In the genomic region with DNA sequence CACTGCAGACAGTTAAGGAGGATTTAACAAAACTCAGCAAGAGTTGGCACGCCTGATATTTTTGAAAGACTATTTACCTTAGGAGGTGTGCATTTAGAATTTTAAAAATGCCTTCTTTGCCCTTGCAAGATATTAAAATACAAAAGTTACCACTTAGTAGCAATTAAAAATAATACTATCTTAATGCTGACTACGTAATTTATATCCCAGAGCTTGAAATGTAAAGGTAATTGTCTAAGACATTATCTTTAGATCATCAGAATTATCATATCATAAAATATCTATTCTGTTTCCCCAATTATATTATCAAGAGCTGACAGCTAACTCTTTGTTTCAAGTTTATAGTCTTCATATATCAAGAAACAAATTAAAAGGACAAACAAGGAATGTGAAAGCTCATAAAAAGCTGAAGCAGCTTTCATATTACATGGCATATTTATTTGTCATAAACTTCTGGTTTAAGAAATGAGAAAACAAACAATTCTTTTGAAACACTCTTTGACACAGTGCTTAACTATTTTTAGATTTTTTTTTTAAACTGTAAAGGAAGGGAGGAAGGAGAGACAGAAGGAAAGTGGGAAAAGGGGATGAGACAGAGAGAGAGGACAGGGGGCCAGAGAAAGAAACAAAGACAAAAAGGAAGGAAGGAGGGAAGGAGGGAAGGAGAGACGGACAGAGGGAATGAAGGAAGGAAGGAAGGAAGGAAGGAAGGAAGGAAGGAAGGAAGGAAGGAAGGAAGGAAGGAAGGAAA, we compare ENCODE assay signal across 21 cellular contexts.
DNase-seq lines count a peak whose midpoint lies in the region; ATAC-seq, FAIRE-seq and TF ChIP-seq lines count a peak whose summit lies in the region.
"Had no signal": no experiment of that assay in that cellular context is flagged by ENCODE, and none has a peak within 500 bp of the region (broad histone marks: within the 10 kb centered on the region; RNA-seq: fewer than 3 reads in every experiment).

No MANE protein-coding gene starts in this region.

- no peaks in the 10 kb centered on the region for H3K27me3 ChIP-seq in K562 (ENCODE audit: control insufficient read depth in 2 of 2, insufficient read depth in 2 of 2, low read length in 2 of 2)
- no peaks in the 10 kb centered on the region for H3K27me3 ChIP-seq in osteoblast (ENCODE audit: insufficient read depth, low read length)
- no peaks in the 10 kb centered on the region for H3K27me3 ChIP-seq in mesendoderm (ENCODE audit: insufficient read depth, low read length, poor library complexity)
- H3K27me3 ChIP-seq: upper lobe of left lung had no signal

- no peak for TF ChIP-seq CTCF in HEK293 (tag by site-specific recombination; IDR thresholded peaks at IDR 0.05)
- TF ChIP-seq CTCF in K562 (IDR thresholded peaks at IDR 0.05 in 2 of 3, conservative IDR thresholded peaks at IDR 0.05 in 1 of 3; ENCODE audit: insufficient read depth in 2 of 3, low read depth in 1 of 3, low read length in 3 of 3), result no peak
- TF ChIP-seq CTCF in osteoblast (IDR thresholded peaks at IDR 0.05; ENCODE audit: extremely low read depth, low read depth, low read length), result no peak

- H4K5ac ChIP-seq in mesendoderm (ENCODE audit: low read length), result no peak overlapping the region

- H3K4me2 ChIP-seq in K562 (ENCODE audit: insufficient read depth, low read length) (no peak overlapping the region), osteoblast (ENCODE audit: insufficient read depth, low read length) (no peak overlapping the region), mesendoderm (ENCODE audit: low read length) (no peak overlapping the region)

- intact Hi-C loops in K562 (cut with micrococcal nuclease), result loop anchor here (5.0 kb wide), 1 partner anchor 52 kb away; no protein-coding TSS in a partner anchor

- no peak overlapping the region for H3K27ac ChIP-seq in HEK293 (ENCODE audit: extremely low read depth, low read depth, low read length)
- H3K27ac ChIP-seq in K562 (ENCODE audit: extremely low read depth, low read depth, low read length), result no peak overlapping the region
- no peak overlapping the region for H3K27ac ChIP-seq in osteoblast (ENCODE audit: low read depth, low read length)
- H3K27ac ChIP-seq in mesendoderm (ENCODE audit: low read depth, low read length), result no peak overlapping the region
- H3K27ac ChIP-seq: upper lobe of left lung had no signal

- no peak for TF ChIP-seq EP300 in K562 (IDR thresholded peaks at IDR 0.05; ENCODE audit: low read length)

- H3K4me1 Mint-ChIP-seq in activated CD8-positive, alpha-beta memory T cell treated with anti-CD3 and anti-CD28 coated beads, Interleukin-2, amount 10 ng/mL, durations not matched to agents 7 days and 5 days, result peaks cover 26% of the 10 kb centered on the region
- H3K4me1 Mint-ChIP-seq: endodermal cell had no signal

- H3K27ac Mint-ChIP-seq in activated CD8-positive, alpha-beta memory T cell treated with anti-CD3 and anti-CD28 coated beads, Interleukin-2, amount 10 ng/mL, durations not matched to agents 7 days and 5 days, result peak overlapping the region; percentile 36
- H3K27ac Mint-ChIP-seq: activated T-helper 2 cell treated with anti-CD3 and anti-CD28 coated beads, Interferon-gamma antibody, Interleukin-2, Interleukin-4, amounts not matched to agents 10 μg/mL and 5 μg/mL and 100 μg/mL, durations not matched to agents 14 hours and 24 hours and 36 hours; endodermal cell had no signal

- peaks cover 17% of the 10 kb centered on the region for H3K36me3 Mint-ChIP-seq in activated CD8-positive, alpha-beta memory T cell treated with anti-CD3 and anti-CD28 coated beads, Interleukin-2, amount 10 ng/mL, durations not matched to agents 7 days and 5 days
- H3K36me3 Mint-ChIP-seq: CD4-positive, alpha-beta memory T cell had no signal

- no peak overlapping the region for H3K4ac ChIP-seq in mesendoderm (ENCODE audit: low read depth, low read length)

- no peak overlapping the region for H2BK5ac ChIP-seq in mesendoderm (ENCODE audit: low read length)

- no peaks in the 10 kb centered on the region for H3K27me3 Mint-ChIP-seq in activated CD8-positive, alpha-beta memory T cell treated with anti-CD3 and anti-CD28 coated beads, Interleukin-2, amount 10 ng/mL, durations not matched to agents 7 days and 5 days
- H3K27me3 Mint-ChIP-seq: CD4-positive, alpha-beta memory T cell had no signal

- H3K4me3 ChIP-seq in HEK293 (ENCODE audit: low read depth, low read length) (no peak overlapping the region), K562 (no peak overlapping the region), osteoblast (ENCODE audit: insufficient read depth, low read length) (no peak overlapping the region), mesendoderm (ENCODE audit: low read length) (no peak overlapping the region)
- H3K4me3 ChIP-seq: upper lobe of left lung had no signal

- H2AK5ac ChIP-seq in mesendoderm (ENCODE audit: low read length), result no peak overlapping the region

- H3K79me1 ChIP-seq in mesendoderm (ENCODE audit: low read length), result no peaks in the 10 kb centered on the region

- H2BK120ac ChIP-seq in mesendoderm (ENCODE audit: low read depth, low read length), result no peak overlapping the region

- H3K18ac ChIP-seq in mesendoderm (ENCODE audit: low read length), result no peak overlapping the region

- no peak for TF ChIP-seq RAD21 in K562 (CRISPR knock-in tag; conservative IDR thresholded peaks at IDR 0.05 in 1 of 2, IDR thresholded peaks at IDR 0.05 in 1 of 2)

- no peak overlapping the region for H4K8ac ChIP-seq in mesendoderm (ENCODE audit: low read depth, low read length)

- H3K23ac ChIP-seq in mesendoderm (ENCODE audit: low read length), result no peak overlapping the region

- CTCF ChIA-PET in activated CD8-positive, alpha-beta memory T cell treated with anti-CD3 and anti-CD28 coated beads, Interleukin-2, amount 10 ng/mL, durations not matched to agents 7 days and 5 days (lab: Charles Lee), result interaction anchor here (1.2 to 2.3 kb wide), 4 partner anchors 10 to 295 kb away, joined by 3 to 7 read pairs (median 4); no protein-coding TSS in a partner anchor
- CTCF ChIA-PET in HEK293 (lab: Yijun Ruan, JAX), result interaction anchor here (0.6 to 0.7 kb wide), 3 partner anchors 157 to 1045 kb away, joined by 3 to 4 read pairs (median 3); no protein-coding TSS in a partner anchor
- CTCF ChIA-PET in K562 (lab: Yijun Ruan, JAX; ENCODE audit: low intra/inter-chr PET ratio), result no interaction called here

- POLR2A ChIA-PET in HEK293 (lab: Yijun Ruan, JAX) (no interaction called here), K562 (lab: Yijun Ruan, JAX) (no interaction called here)

- no peak overlapping the region for H3K4me3 Mint-ChIP-seq in activated CD8-positive, alpha-beta memory T cell treated with anti-CD3 and anti-CD28 coated beads, Interleukin-2, amount 10 ng/mL, durations not matched to agents 7 days and 5 days
- H3K4me3 Mint-ChIP-seq: endodermal cell had no signal

- H3K9me3 Mint-ChIP-seq in activated CD8-positive, alpha-beta memory T cell treated with anti-CD3 and anti-CD28 coated beads, Interleukin-2, amount 10 ng/mL, durations not matched to agents 7 days and 5 days (ENCODE audit: low read depth), result no peaks in the 10 kb centered on the region
- H3K9me3 Mint-ChIP-seq: activated T-helper 2 cell treated with anti-CD3 and anti-CD28 coated beads, Interferon-gamma antibody, Interleukin-2, Interleukin-4, amounts not matched to agents 10 μg/mL and 5 μg/mL and 100 μg/mL, durations not matched to agents 14 hours and 24 hours and 36 hours; CD4-positive, alpha-beta memory T cell; endodermal cell had no signal

- H3K36me3 ChIP-seq in HEK293 (ENCODE audit: control insufficient read depth in 2 of 2, insufficient read depth in 1 of 2, low read length in 2 of 2) (peaks cover 13 to 18% of the 10 kb centered on the region in 2 experiments; a peak in 2 of 3 replicates), K562 (ENCODE audit: control insufficient read depth, insufficient read depth, low read length) (no peaks in the 10 kb centered on the region), osteoblast (ENCODE audit: insufficient read depth, low read length) (no peaks in the 10 kb centered on the region), mesendoderm (ENCODE audit: control insufficient read depth, insufficient read depth, low read length) (no peaks in the 10 kb centered on the region)
- H3K36me3 ChIP-seq: upper lobe of left lung had no signal

- no peaks in the 10 kb centered on the region for H3K9me1 ChIP-seq in K562 (ENCODE audit: control insufficient read depth, insufficient read depth, low read length)

- no peaks in the 10 kb centered on the region for H3K4me1 ChIP-seq in HEK293 (ENCODE audit: control insufficient read depth, insufficient read depth, low read length)
- H3K4me1 ChIP-seq in K562 (replicated peaks in 1 of 2; ENCODE audit: control insufficient read depth in 2 of 2, insufficient read depth in 2 of 2, low read length in 2 of 2), result no peaks in the 10 kb centered on the region
- H3K4me1 ChIP-seq in osteoblast (ENCODE audit: insufficient read depth, low read length), result no peaks in the 10 kb centered on the region
- H3K4me1 ChIP-seq in mesendoderm (ENCODE audit: control insufficient read depth, low read depth, low read length), result no peaks in the 10 kb centered on the region
- H3K4me1 ChIP-seq: upper lobe of left lung had no signal

- H2BK15ac ChIP-seq in mesendoderm (replicated peaks; ENCODE audit: low read depth), result no peak overlapping the region

- H3K79me2 ChIP-seq in K562 (ENCODE audit: control insufficient read depth, insufficient read depth, low read length) (no peaks in the 10 kb centered on the region), osteoblast (ENCODE audit: insufficient read depth, low read length) (no peaks in the 10 kb centered on the region), mesendoderm (ENCODE audit: control insufficient read depth, insufficient read depth, low read length) (no peaks in the 10 kb centered on the region)

- ATAC-seq in activated CD8-positive, alpha-beta memory T cell treated with anti-CD3 and anti-CD28 coated beads, Interleukin-2, amount 10 ng/mL, durations not matched to agents 7 days and 5 days, result no peak
- no peak for ATAC-seq in K562
- no peak for ATAC-seq in activated CD4-positive, CD25-positive, alpha-beta regulatory T cell treated with anti-CD3 and anti-CD28 coated beads, Interleukin-2, amount 50 U/mL, for 24 hours

- in situ Hi-C loops in K562 (cut with MboI), result no loop called here

- H3K9ac ChIP-seq in K562 (ENCODE audit: insufficient read depth in 1 of 2, low read depth in 2 of 2, low read length in 2 of 2) (no peak overlapping the region), mesendoderm (ENCODE audit: low read length) (no peak overlapping the region)

- H3K9me3 ChIP-seq in HEK293 (ENCODE audit: control insufficient read depth, insufficient read depth, low read depth, low read length) (no peaks in the 10 kb centered on the region), K562 (replicated peaks; ENCODE audit: control insufficient read depth, insufficient read depth, low read depth, low read length) (no peaks in the 10 kb centered on the region), osteoblast (ENCODE audit: low read depth, low read length) (no peaks in the 10 kb centered on the region)
- H3K9me3 ChIP-seq: upper lobe of left lung had no signal

- no peaks in the 10 kb centered on the region for H4K20me1 ChIP-seq in K562 (replicated peaks; ENCODE audit: control insufficient read depth, insufficient read depth, low read length)
- H4K20me1 ChIP-seq in osteoblast (ENCODE audit: insufficient read depth, low read length), result no peaks in the 10 kb centered on the region

- WGBS in K562 (ENCODE audit: insufficient coverage, low coverage, missing lambda C conversion rate), result 0% methylated on average over 2 of the region's 3 CpGs
- WGBS in mesendoderm (ENCODE audit: extremely low coverage, insufficient coverage, low lambda C conversion rate), result no CpG with 5 or more reads among the region's 3 CpGs

- no peak for TF ChIP-seq POLR2A in K562 (conservative IDR thresholded peaks at IDR 0.05)

- no peak for DNase-seq in activated CD8-positive, alpha-beta memory T cell treated with anti-CD3 and anti-CD28 coated beads, Interleukin-2, amount 10 ng/mL, durations not matched to agents 7 days and 5 days
- DNase-seq in activated CD8-positive, alpha-beta memory T cell treated with anti-CD3 and anti-CD28 coated beads for 24 hours, result no peak
- DNase-seq in K562 (ENCODE audit: extremely low read depth in 1 of 4, low spot score in 3 of 4) (no peak), osteoblast (ENCODE audit: insufficient read length, low spot score, missing footprints) (no peak), SW 1271 (lab: John Stamatoyannopoulos, UW) (no peak), mesendoderm (no peak)
- DNase-seq: activated CD4-positive, alpha-beta T cell treated with anti-CD3 and anti-CD28 coated beads, Interleukin-2, amount 50 U/mL, for 4 hours; anterior cingulate cortex; CD4-positive, alpha-beta memory T cell; cerebellar nuclear complex; DMS79; endodermal cell; hippocampal formation; NCI-H1417 treated with DMSO at 0.1 percent for 48 hours; NCI-H82; stimulated activated naive CD4-positive, alpha-beta T cell; upper lobe of left lung had no signal

- H3K56ac ChIP-seq in mesendoderm (ENCODE audit: low read length), result no peak overlapping the region

- H2AFZ ChIP-seq in K562 (ENCODE audit: low read depth, low read length), result no peak overlapping the region
- H2AFZ ChIP-seq in osteoblast (ENCODE audit: low read length), result peak overlapping the region; percentile 67

- BruUV-seq in K562 (replicated peaks; lab: Mats Ljungman, UMichigan), result no TSS peak

- no peak for FAIRE-seq in K562 (lab: Jason Lieb, UNC)
- FAIRE-seq: keratinocyte had no signal
